In the genomic region with DNA sequence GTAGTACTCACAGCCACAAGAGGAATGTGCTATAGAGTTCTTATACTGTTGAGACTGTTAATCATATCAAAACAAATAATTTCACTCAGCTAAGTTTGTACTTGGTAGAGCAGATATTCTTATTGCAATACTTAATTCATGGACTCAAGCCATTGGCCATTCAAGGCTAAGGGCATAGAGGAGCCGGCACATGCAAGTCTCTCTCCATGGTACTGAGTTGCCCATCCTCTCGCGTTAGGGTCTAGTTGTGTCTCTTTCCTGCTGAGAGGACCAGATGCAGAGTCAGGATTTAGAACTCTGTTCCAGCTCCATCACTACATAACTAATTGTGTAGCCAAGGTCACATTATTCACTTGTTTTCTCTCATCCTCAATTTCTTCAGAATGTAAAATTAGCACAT, we compare ENCODE assay signal across 1 cellular context.
TF ChIP-seq lines count a peak whose summit lies in the region.

No MANE protein-coding gene starts in this region.

TF ChIP-seq in HCT116, 20 proteins besides CTCF, POLR2A, EP300 and RAD21 (continued from another document):
- TF ChIP-seq, protein P1, sequence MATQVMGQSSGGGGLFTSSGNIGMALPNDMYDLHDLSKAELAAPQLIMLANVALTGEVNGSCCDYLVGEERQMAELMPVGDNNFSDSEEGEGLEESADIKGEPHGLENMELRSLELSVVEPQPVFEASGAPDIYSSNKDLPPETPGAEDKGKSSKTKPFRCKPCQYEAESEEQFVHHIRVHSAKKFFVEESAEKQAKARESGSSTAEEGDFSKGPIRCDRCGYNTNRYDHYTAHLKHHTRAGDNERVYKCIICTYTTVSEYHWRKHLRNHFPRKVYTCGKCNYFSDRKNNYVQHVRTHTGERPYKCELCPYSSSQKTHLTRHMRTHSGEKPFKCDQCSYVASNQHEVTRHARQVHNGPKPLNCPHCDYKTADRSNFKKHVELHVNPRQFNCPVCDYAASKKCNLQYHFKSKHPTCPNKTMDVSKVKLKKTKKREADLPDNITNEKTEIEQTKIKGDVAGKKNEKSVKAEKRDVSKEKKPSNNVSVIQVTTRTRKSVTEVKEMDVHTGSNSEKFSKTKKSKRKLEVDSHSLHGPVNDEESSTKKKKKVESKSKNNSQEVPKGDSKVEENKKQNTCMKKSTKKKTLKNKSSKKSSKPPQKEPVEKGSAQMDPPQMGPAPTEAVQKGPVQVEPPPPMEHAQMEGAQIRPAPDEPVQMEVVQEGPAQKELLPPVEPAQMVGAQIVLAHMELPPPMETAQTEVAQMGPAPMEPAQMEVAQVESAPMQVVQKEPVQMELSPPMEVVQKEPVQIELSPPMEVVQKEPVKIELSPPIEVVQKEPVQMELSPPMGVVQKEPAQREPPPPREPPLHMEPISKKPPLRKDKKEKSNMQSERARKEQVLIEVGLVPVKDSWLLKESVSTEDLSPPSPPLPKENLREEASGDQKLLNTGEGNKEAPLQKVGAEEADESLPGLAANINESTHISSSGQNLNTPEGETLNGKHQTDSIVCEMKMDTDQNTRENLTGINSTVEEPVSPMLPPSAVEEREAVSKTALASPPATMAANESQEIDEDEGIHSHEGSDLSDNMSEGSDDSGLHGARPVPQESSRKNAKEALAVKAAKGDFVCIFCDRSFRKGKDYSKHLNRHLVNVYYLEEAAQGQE (IDR thresholded peaks at IDR 0.05; ENCODE audit: low read depth): peak; percentile 54
- no peak for TF ChIP-seq EGR1 (IDR thresholded peaks at IDR 0.05; ENCODE audit: low read depth)
